15 cellular contexts compared by ENCODE assay signal in the genomic region with DNA sequence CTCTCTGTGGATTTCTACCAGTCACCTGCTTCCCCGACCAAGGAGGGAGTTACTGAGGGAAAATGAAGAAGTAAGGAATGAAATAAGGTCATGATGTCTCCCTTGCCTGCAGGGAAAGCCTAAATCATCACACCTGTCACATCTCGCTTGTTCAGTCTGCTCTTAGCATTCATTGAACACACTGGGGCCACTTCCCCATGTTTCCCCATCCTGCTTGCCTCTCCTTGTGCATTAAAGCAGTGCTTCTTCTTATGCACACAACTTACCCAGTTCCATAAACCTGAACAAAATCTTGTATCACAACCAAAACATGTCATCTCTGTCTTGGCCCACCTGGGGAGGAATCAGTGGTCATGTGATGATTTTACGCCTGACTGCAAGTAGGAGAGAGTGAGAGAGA.
DNase-seq lines count a peak whose midpoint lies in the region; ATAC-seq, FAIRE-seq and TF ChIP-seq lines count a peak whose summit lies in the region.
"Had no signal": no experiment of that assay in that cellular context is flagged by ENCODE, and none has a peak within 500 bp of the region (broad histone marks: within the 10 kb centered on the region; RNA-seq: fewer than 3 reads in every experiment).

No MANE protein-coding gene starts in this region.

- no peak for TF ChIP-seq CTCF in D721Med (IDR thresholded peaks at IDR 0.05; ENCODE audit: insufficient read depth, missing control alignments)
- no peak for TF ChIP-seq CTCF in IMR-90 (conservative IDR thresholded peaks at IDR 0.05; ENCODE audit: low read depth, low read length)
- TF ChIP-seq CTCF in mammary epithelial cell (conservative IDR thresholded peaks at IDR 0.05 in 1 of 2, IDR thresholded peaks at IDR 0.05 in 1 of 2; ENCODE audit: extremely low read depth in 1 of 2, insufficient read depth in 1 of 2, low read depth in 1 of 2, low read length in 2 of 2): no peak

- no peaks in the 10 kb centered on the region for H3K36me3 Mint-ChIP-seq in stimulated activated effector memory CD8-positive, alpha-beta T cell treated with anti-CD3 and anti-CD28 coated beads, Interleukin-12 subunit alpha, Interleukin-12 subunit beta, amount 100 ng/mL, for 72 hours

- CTCF ChIA-PET in IMR-90 (lab: Yijun Ruan, JAX) (no interaction called here), mammary epithelial cell (lab: Charles Lee; ENCODE audit: low non-redundant PET) (interaction anchor here (0.7 kb wide), 1 partner anchor 88 kb away, joined by 4 read pairs; no protein-coding TSS in a partner anchor)

- H3K79me2 ChIP-seq in mammary epithelial cell (ENCODE audit: insufficient read depth, low read length): no peaks in the 10 kb centered on the region

- no peaks in the 10 kb centered on the region for H3K4me1 ChIP-seq in IMR-90 (ENCODE audit: control insufficient read depth, insufficient read depth, low read length)
- H3K4me1 ChIP-seq in mammary epithelial cell (ENCODE audit: insufficient read depth, low read length): peaks cover 48% of the 10 kb centered on the region
- peaks cover 20 to 22% of the 10 kb centered on the region in 2 donors for H3K4me1 ChIP-seq in neuronal stem cell (ENCODE audit: control insufficient read depth in 2 of 2, insufficient read depth in 1 of 2, low read depth in 1 of 2, low read length in 2 of 2)
- H3K4me1 ChIP-seq: suprapubic skin had no signal

- dilution Hi-C loops in IMR-90 (cut with HindIII; ENCODE audit: low sequenced_read_pairs, unreplicated experiment) (no loop called here), mammary epithelial cell (cut with HindIII; ENCODE audit: low sequenced_read_pairs) (no loop called here)

- H3K9ac ChIP-seq in IMR-90 (ENCODE audit: low read depth, low read length) (no peak overlapping the region), mammary epithelial cell (ENCODE audit: insufficient read depth, low read length) (no peak overlapping the region), neuronal stem cell (ENCODE audit: low read depth, low read length, poor library complexity) (no peak overlapping the region)

- H2BK120ac ChIP-seq in IMR-90 (ENCODE audit: low read depth, low read length): no peak overlapping the region
- H2BK120ac ChIP-seq in neuronal stem cell (ENCODE audit: low read depth, low read length): no peak overlapping the region

- no peak overlapping the region for H3K27ac Mint-ChIP-seq in stimulated activated effector memory CD8-positive, alpha-beta T cell treated with anti-CD3 and anti-CD28 coated beads, Interleukin-12 subunit alpha, Interleukin-12 subunit beta, amount 100 ng/mL, for 72 hours

- H4K91ac ChIP-seq in IMR-90 (ENCODE audit: insufficient read depth, low read depth, low read length): no peak overlapping the region
- H4K91ac ChIP-seq in neuronal stem cell (ENCODE audit: low read depth, low read length, poor library complexity): no peak overlapping the region

- H4K5ac ChIP-seq in IMR-90 (ENCODE audit: low read depth, low read length): peak overlapping the region; percentile 2; the same call in 1 of the 2 replicates

- H2BK20ac ChIP-seq in IMR-90 (ENCODE audit: low read depth, low read length): no peak overlapping the region

- in situ Hi-C loops in IMR-90 (cut with MboI; ENCODE audit: low sequenced_read_pairs) (no loop called here), mammary epithelial cell (cut with MboI; ENCODE audit: low sequenced_read_pairs in 2 of 2) (no loop called here)

- H2AK5ac ChIP-seq in IMR-90 (ENCODE audit: low read depth, low read length) (no peak overlapping the region), neuronal stem cell (ENCODE audit: low read depth, low read length) (no peak overlapping the region)

- no peak overlapping the region for H2AK9ac ChIP-seq in IMR-90 (replicated peaks; ENCODE audit: low read depth, low read length, poor library complexity)

- no peaks in the 10 kb centered on the region; the same call in 1 of the 2 replicates for H3K9me1 ChIP-seq in IMR-90 (ENCODE audit: insufficient read depth, low read length)

- H4K20me1 ChIP-seq in IMR-90 (ENCODE audit: insufficient read depth, low read length) (no peaks in the 10 kb centered on the region), mammary epithelial cell (ENCODE audit: insufficient read depth, low read length) (no peaks in the 10 kb centered on the region)

- H3K36me3 ChIP-seq in IMR-90 (ENCODE audit: control insufficient read depth, insufficient read depth, low read length): no peaks in the 10 kb centered on the region
- H3K36me3 ChIP-seq in mammary epithelial cell (ENCODE audit: insufficient read depth, low read length): no peaks in the 10 kb centered on the region
- no peaks in the 10 kb centered on the region for H3K36me3 ChIP-seq in neuronal stem cell (replicated peaks in 1 of 2; ENCODE audit: control insufficient read depth in 2 of 2, insufficient read depth in 2 of 2, low read length in 2 of 2)
- H3K36me3 ChIP-seq: cardiac muscle cell, left lung, suprapubic skin had no signal

- intact Hi-C loops in IMR-90 (cut with micrococcal nuclease): no loop called here
- intact Hi-C loops in mammary epithelial cell (cut with micrococcal nuclease): loop anchor here (5.0 kb wide), 1 partner anchor 172 kb away; no protein-coding TSS in a partner anchor

- TF ChIP-seq POLR2A in IMR-90 (IDR thresholded peaks at IDR 0.05; ENCODE audit: low read depth, low read length): no peak

- H3K79me1 ChIP-seq in IMR-90 (ENCODE audit: low read depth in 1 of 2, low read length in 2 of 2): no peaks in the 10 kb centered on the region
- H3K79me1 ChIP-seq in neuronal stem cell (ENCODE audit: low read depth, low read length): no peaks in the 10 kb centered on the region

- ATAC-seq in IMR-90 (ENCODE audit: low read depth): no peak
- no peak for ATAC-seq in HG02981 (IDR thresholded peaks at IDR 0.05; ENCODE audit: unreplicated experiment)
- no peak for ATAC-seq in stimulated activated effector memory CD8-positive, alpha-beta T cell treated with anti-CD3 and anti-CD28 coated beads, Interleukin-12 subunit alpha, Interleukin-12 subunit beta, amount 100 ng/mL, for 72 hours
- ATAC-seq in GM21423 (IDR thresholded peaks at IDR 0.05; ENCODE audit: unreplicated experiment): no peak

- H3K4me3 ChIP-seq in IMR-90 (ENCODE audit: insufficient read depth, low read depth, low read length): no peak overlapping the region
- no peak overlapping the region for H3K4me3 ChIP-seq in mammary epithelial cell (replicated peaks in 1 of 3; ENCODE audit: insufficient read depth in 1 of 3, low read depth in 2 of 3, low read length in 3 of 3)
- H3K4me3 ChIP-seq in neuronal stem cell (ENCODE audit: low read length in 2 of 2): no peak overlapping the region
- H3K4me3 ChIP-seq: cardiac muscle cell, left lung, suprapubic skin had no signal

- H3K14ac ChIP-seq in IMR-90 (replicated peaks; ENCODE audit: low read depth, low read length) (no peak overlapping the region), neuronal stem cell (ENCODE audit: low read length) (no peak overlapping the region)

- no CpG with 5 or more reads among the region's 3 CpGs for WGBS in IMR-90 (ENCODE audit: extremely low coverage in 2 of 2, insufficient read length in 1 of 2), 2 experiments
- 79% methylated on average over 2 of the region's 3 CpGs for WGBS in mammary epithelial cell (ENCODE audit: low coverage, missing lambda C conversion rate)
- no CpG with 5 or more reads among the region's 3 CpGs for WGBS in neuronal stem cell (ENCODE audit: extremely low coverage in 2 of 2, insufficient read length in 2 of 2, insufficient replicate concordance in 1 of 2), 2 donors

- H3K9me3 ChIP-seq in IMR-90 (ENCODE audit: control insufficient read depth, insufficient read depth, low read length): no peaks in the 10 kb centered on the region
- H3K9me3 ChIP-seq in mammary epithelial cell (replicated peaks; ENCODE audit: insufficient read depth, low read length): no peaks in the 10 kb centered on the region
- no peaks in the 10 kb centered on the region for H3K9me3 ChIP-seq in neuronal stem cell (replicated peaks in 1 of 2; ENCODE audit: control insufficient read depth in 2 of 2, insufficient read depth in 1 of 2, low read depth in 1 of 2, low read length in 2 of 2)
- H3K9me3 ChIP-seq: left lung, suprapubic skin had no signal

- H4K8ac ChIP-seq in IMR-90 (ENCODE audit: low read depth in 2 of 2, low read length in 2 of 2) (peak overlapping the region; percentile 50 to 70; a peak in 3 of 4 replicates), neuronal stem cell (ENCODE audit: low read depth, low read length) (no peak overlapping the region)

- H3K4me2 ChIP-seq in IMR-90 (ENCODE audit: low read depth, low read length) (no peak overlapping the region), mammary epithelial cell (ENCODE audit: insufficient read depth, low read depth, low read length) (peak overlapping the region; percentile 21), neuronal stem cell (ENCODE audit: insufficient read depth, low read length, poor library complexity, severe bottlenecking) (no peak overlapping the region)

- H3K4ac ChIP-seq in IMR-90 (ENCODE audit: low read depth, low read length): no peak overlapping the region
- H3K4ac ChIP-seq in neuronal stem cell (ENCODE audit: low read length): no peak overlapping the region

- BruUV-seq in IMR-90 (replicated peaks; lab: Mats Ljungman, UMichigan) (no TSS peak), mammary epithelial cell (replicated peaks; lab: Mats Ljungman, UMichigan) (no TSS peak)

- no peak overlapping the region for H3K56ac ChIP-seq in IMR-90 (ENCODE audit: extremely low read depth, insufficient read depth, low read length)

- no peak for TF ChIP-seq RAD21 in IMR-90 (IDR thresholded peaks at IDR 0.05; ENCODE audit: low read length)

- H3K4me1 Mint-ChIP-seq in stimulated activated effector memory CD8-positive, alpha-beta T cell treated with anti-CD3 and anti-CD28 coated beads, Interleukin-12 subunit alpha, Interleukin-12 subunit beta, amount 100 ng/mL, for 72 hours: peaks cover 8% of the 10 kb centered on the region

- H2AFZ ChIP-seq in IMR-90 (replicated peaks; ENCODE audit: low read length, poor library complexity) (peak overlapping the region; percentile 68), mammary epithelial cell (ENCODE audit: low read depth, low read length) (peak overlapping the region; percentile 76), neuronal stem cell (ENCODE audit: low read length) (peak overlapping the region; percentile 78)

- no peaks in the 10 kb centered on the region for H3K9me3 Mint-ChIP-seq in stimulated activated effector memory CD8-positive, alpha-beta T cell treated with anti-CD3 and anti-CD28 coated beads, Interleukin-12 subunit alpha, Interleukin-12 subunit beta, amount 100 ng/mL, for 72 hours

- H2BK15ac ChIP-seq in IMR-90 (ENCODE audit: low read depth, low read length): no peak overlapping the region
- no peak overlapping the region for H2BK15ac ChIP-seq in neuronal stem cell (ENCODE audit: low read length)

- DNase-seq in D721Med (ENCODE audit: insufficient read length, low spot score): no peak
- DNase-seq in IMR-90: no peak
- DNase-seq in mammary epithelial cell: no peak
- no peak for DNase-seq in neuronal stem cell (ENCODE audit: low spot score)
- no peak for DNase-seq in stimulated activated effector memory CD8-positive, alpha-beta T cell treated with anti-CD3 and anti-CD28 coated beads, Interleukin-12 subunit alpha, Interleukin-12 subunit beta, amount 100 ng/mL, for 72 hours (ENCODE audit: low spot score in 2 of 2)
- DNase-seq: activated effector memory CD4-positive, alpha-beta T cell treated with Interleukin-2 at 50 U/mL for 16 hours; left lung; MM.1S; stimulated activated CD8-positive, alpha-beta memory T cell treated with anti-CD3 and anti-CD28 coated beads, Interleukin-4, amount 100 ng/mL, for 48 hours had no signal

- no peak overlapping the region for H3K4me3 Mint-ChIP-seq in stimulated activated effector memory CD8-positive, alpha-beta T cell treated with anti-CD3 and anti-CD28 coated beads, Interleukin-12 subunit alpha, Interleukin-12 subunit beta, amount 100 ng/mL, for 72 hours

- H3K27me3 ChIP-seq in IMR-90 (ENCODE audit: control insufficient read depth, insufficient read depth, low read length) (peaks cover 1% of the 10 kb centered on the region; the same call in 1 of the 2 replicates), mammary epithelial cell (ENCODE audit: insufficient read depth, low read length) (no peaks in the 10 kb centered on the region), neuronal stem cell (ENCODE audit: control insufficient read depth in 3 of 3, insufficient read depth in 3 of 3, low read depth in 1 of 3, low read length in 3 of 3) (peaks cover 0 to 7% (median 0%) of the 10 kb centered on the region in 3 experiments)
- H3K27me3 ChIP-seq: cardiac muscle cell, left lung, suprapubic skin had no signal

- H3K23ac ChIP-seq in IMR-90 (ENCODE audit: low read depth, low read length) (no peak overlapping the region), neuronal stem cell (ENCODE audit: low read depth, low read length, poor library complexity) (no peak overlapping the region)

- POLR2A ChIA-PET in IMR-90 (lab: Charles Lee; ENCODE audit: unreplicated experiment): no interaction called here

- H3K18ac ChIP-seq in IMR-90 (ENCODE audit: low read depth, low read length): no peak overlapping the region
- H3K18ac ChIP-seq in neuronal stem cell (ENCODE audit: low read length): no peak overlapping the region

- FAIRE-seq in D721Med (lab: Jason Lieb, UNC): peak; percentile 41
- FAIRE-seq: small intestine had no signal

- H2BK5ac ChIP-seq in IMR-90 (ENCODE audit: low read depth, low read length, poor library complexity, severe bottlenecking) (no peak overlapping the region), neuronal stem cell (ENCODE audit: low read length) (no peak overlapping the region)

- H3K27ac ChIP-seq in IMR-90 (ENCODE audit: insufficient read depth, low read length) (no peak overlapping the region), mammary epithelial cell (ENCODE audit: insufficient read depth, low read depth, low read length) (peak overlapping the region; percentile 8), neuronal stem cell (replicated peaks; ENCODE audit: low read length) (no peak overlapping the region)
- H3K27ac ChIP-seq: C4-2B, cardiac muscle cell, left lung, suprapubic skin had no signal

- no peak overlapping the region for H2BK12ac ChIP-seq in neuronal stem cell (ENCODE audit: low read length)
